1 cellular context compared by ENCODE assay signal in the genomic region with DNA sequence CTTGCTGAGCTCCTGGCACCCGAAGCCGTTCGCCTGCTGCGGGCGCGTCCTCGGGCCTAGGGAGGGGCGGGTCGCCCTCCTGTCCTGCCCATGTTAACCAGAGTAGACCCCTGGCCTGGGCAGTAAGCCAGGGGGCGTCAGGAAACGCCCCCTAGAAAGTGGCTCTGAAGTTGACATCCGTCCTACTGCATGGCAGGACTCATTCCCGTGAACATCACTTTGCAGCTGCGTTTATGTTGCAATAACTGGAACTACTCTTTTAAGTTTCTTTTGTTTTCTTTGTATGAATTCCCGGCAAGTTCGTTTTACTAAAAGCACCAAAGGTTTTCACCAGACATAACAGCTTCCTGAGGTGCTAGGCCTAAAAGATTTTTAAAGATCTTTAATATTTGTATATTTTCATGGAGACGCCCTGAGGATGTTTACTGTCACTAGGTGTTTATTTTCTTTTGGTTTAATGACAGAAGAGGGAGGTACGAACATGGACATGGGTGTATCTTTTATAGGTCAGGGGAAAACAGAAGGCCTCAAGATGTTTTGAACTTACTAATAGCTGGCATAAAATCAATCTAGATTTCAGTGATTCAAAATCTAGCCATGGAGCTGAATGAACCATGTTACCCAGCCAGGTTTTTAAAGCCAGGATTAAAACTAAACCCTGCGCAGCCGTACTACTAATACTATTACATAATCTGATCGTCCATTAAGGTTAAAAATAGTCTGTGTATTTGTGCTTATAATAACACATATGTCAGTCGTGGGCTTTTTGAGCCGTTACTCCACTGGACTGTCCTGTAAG.
A peak's percentile ranks its signal among the peaks of the same experiment; 100 is the strongest.
TF ChIP-seq lines count a peak whose summit lies in the region.

No MANE protein-coding gene starts in this region.

TF ChIP-seq in HepG2, 621 proteins besides CTCF, POLR2A, EP300 and RAD21 (continued from another document and continues in another):
- TF ChIP-seq, protein P1, sequence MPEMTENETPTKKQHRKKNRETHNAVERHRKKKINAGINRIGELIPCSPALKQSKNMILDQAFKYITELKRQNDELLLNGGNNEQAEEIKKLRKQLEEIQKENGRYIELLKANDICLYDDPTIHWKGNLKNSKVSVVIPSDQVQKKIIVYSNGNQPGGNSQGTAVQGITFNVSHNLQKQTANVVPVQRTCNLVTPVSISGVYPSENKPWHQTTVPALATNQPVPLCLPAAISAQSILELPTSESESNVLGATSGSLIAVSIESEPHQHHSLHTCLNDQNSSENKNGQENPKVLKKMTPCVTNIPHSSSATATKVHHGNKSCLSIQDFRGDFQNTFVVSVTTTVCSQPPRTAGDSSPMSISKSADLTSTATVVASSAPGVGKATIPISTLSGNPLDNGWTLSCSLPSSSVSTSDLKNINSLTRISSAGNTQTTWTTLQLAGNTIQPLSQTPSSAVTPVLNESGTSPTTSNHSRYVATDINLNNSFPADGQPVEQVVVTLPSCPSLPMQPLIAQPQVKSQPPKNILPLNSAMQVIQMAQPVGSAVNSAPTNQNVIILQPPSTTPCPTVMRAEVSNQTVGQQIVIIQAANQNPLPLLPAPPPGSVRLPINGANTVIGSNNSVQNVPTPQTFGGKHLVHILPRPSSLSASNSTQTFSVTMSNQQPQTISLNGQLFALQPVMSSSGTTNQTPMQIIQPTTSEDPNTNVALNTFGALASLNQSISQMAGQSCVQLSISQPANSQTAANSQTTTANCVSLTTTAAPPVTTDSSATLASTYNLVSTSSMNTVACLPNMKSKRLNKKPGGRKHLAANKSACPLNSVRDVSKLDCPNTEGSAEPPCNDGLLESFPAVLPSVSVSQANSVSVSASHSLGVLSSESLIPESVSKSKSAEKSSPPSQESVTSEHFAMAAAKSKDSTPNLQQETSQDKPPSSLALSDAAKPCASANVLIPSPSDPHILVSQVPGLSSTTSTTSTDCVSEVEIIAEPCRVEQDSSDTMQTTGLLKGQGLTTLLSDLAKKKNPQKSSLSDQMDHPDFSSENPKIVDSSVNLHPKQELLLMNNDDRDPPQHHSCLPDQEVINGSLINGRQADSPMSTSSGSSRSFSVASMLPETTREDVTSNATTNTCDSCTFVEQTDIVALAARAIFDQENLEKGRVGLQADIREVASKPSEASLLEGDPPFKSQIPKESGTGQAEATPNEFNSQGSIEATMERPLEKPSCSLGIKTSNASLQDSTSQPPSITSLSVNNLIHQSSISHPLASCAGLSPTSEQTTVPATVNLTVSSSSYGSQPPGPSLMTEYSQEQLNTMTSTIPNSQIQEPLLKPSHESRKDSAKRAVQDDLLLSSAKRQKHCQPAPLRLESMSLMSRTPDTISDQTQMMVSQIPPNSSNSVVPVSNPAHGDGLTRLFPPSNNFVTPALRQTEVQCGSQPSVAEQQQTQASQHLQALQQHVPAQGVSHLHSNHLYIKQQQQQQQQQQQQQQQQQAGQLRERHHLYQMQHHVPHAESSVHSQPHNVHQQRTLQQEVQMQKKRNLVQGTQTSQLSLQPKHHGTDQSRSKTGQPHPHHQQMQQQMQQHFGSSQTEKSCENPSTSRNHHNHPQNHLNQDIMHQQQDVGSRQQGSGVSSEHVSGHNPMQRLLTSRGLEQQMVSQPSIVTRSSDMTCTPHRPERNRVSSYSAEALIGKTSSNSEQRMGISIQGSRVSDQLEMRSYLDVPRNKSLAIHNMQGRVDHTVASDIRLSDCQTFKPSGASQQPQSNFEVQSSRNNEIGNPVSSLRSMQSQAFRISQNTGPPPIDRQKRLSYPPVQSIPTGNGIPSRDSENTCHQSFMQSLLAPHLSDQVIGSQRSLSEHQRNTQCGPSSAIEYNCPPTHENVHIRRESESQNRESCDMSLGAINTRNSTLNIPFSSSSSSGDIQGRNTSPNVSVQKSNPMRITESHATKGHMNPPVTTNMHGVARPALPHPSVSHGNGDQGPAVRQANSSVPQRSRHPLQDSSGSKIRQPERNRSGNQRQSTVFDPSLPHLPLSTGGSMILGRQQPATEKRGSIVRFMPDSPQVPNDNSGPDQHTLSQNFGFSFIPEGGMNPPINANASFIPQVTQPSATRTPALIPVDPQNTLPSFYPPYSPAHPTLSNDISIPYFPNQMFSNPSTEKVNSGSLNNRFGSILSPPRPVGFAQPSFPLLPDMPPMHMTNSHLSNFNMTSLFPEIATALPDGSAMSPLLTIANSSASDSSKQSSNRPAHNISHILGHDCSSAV (CRISPR knock-in tag; IDR thresholded peaks at IDR 0.05; ENCODE audit: borderline replicate concordance) = 0 out of 2 replicates have a peak, but pooled peaks have one; percentile 8
- TF ChIP-seq ZNF251 (CRISPR knock-in tag; IDR thresholded peaks at IDR 0.05) = no peak
- TF ChIP-seq, protein P2, sequence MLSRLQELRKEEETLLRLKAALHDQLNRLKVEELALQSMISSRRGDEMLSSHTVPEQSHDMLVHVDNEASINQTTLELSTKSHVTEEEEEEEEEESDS (CRISPR knock-in tag; IDR thresholded peaks at IDR 0.05; ENCODE audit: borderline replicate concordance) = no peak
- TF ChIP-seq ZNF598 (CRISPR knock-in tag; IDR thresholded peaks at IDR 0.05; ENCODE audit: borderline replicate concordance) = peak; percentile 77; the same call in 1 of the 2 replicates
- TF ChIP-seq ZNF44 (CRISPR knock-in tag; IDR thresholded peaks at IDR 0.05) = peak; percentile 79; the same call in 1 of the 2 replicates
- peak; percentile 9; the same call in 1 of the 2 replicates for TF ChIP-seq ZSCAN31 (CRISPR knock-in tag; IDR thresholded peaks at IDR 0.05; ENCODE audit: low read depth)
- TF ChIP-seq, protein P3, sequence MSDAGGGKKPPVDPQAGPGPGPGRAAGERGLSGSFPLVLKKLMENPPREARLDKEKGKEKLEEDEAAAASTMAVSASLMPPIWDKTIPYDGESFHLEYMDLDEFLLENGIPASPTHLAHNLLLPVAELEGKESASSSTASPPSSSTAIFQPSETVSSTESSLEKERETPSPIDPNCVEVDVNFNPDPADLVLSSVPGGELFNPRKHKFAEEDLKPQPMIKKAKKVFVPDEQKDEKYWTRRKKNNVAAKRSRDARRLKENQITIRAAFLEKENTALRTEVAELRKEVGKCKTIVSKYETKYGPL (CRISPR knock-in tag; IDR thresholded peaks at IDR 0.05) = peak; percentile 60; the same call in 1 of the 2 replicates
- TF ChIP-seq RELA (CRISPR knock-in tag; IDR thresholded peaks at IDR 0.05) = 0 out of 2 replicates have a peak, but pooled peaks have one; percentile 8
- TF ChIP-seq, protein P4, sequence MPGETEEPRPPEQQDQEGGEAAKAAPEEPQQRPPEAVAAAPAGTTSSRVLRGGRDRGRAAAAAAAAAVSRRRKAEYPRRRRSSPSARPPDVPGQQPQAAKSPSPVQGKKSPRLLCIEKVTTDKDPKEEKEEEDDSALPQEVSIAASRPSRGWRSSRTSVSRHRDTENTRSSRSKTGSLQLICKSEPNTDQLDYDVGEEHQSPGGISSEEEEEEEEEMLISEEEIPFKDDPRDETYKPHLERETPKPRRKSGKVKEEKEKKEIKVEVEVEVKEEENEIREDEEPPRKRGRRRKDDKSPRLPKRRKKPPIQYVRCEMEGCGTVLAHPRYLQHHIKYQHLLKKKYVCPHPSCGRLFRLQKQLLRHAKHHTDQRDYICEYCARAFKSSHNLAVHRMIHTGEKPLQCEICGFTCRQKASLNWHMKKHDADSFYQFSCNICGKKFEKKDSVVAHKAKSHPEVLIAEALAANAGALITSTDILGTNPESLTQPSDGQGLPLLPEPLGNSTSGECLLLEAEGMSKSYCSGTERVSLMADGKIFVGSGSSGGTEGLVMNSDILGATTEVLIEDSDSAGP (CRISPR knock-in tag; IDR thresholded peaks at IDR 0.05; ENCODE audit: borderline replicate concordance) = peak; percentile 23; the same call in 1 of the 2 replicates
- no peak for TF ChIP-seq HNRNPLL (IDR thresholded peaks at IDR 0.05; ENCODE audit: low read depth, low read length, poor library complexity, severe bottlenecking)
- TF ChIP-seq ZNF263 (CRISPR knock-in tag; IDR thresholded peaks at IDR 0.05) = no peak
- TF ChIP-seq, protein P5, sequence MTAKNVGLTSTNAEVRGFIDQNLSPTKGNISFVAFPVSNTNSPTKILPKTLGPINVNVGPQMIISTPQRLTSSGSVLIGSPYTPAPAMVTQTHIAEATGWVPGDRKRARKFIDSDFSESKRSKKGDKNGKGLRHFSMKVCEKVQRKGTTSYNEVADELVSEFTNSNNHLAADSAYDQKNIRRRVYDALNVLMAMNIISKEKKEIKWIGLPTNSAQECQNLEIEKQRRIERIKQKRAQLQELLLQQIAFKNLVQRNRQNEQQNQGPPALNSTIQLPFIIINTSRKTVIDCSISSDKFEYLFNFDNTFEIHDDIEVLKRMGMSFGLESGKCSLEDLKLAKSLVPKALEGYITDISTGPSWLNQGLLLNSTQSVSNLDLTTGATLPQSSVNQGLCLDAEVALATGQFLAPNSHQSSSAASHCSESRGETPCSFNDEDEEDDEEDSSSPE (CRISPR knock-in tag; IDR thresholded peaks at IDR 0.05) = no peak
- no peak for TF ChIP-seq ZNF10 (CRISPR knock-in tag; IDR thresholded peaks at IDR 0.05; ENCODE audit: borderline replicate concordance, low read depth)
- peak; percentile 65; the same call in 1 of the 2 replicates for TF ChIP-seq ZNF747 (CRISPR knock-in tag; IDR thresholded peaks at IDR 0.05; ENCODE audit: borderline replicate concordance)
- TF ChIP-seq, protein P6, sequence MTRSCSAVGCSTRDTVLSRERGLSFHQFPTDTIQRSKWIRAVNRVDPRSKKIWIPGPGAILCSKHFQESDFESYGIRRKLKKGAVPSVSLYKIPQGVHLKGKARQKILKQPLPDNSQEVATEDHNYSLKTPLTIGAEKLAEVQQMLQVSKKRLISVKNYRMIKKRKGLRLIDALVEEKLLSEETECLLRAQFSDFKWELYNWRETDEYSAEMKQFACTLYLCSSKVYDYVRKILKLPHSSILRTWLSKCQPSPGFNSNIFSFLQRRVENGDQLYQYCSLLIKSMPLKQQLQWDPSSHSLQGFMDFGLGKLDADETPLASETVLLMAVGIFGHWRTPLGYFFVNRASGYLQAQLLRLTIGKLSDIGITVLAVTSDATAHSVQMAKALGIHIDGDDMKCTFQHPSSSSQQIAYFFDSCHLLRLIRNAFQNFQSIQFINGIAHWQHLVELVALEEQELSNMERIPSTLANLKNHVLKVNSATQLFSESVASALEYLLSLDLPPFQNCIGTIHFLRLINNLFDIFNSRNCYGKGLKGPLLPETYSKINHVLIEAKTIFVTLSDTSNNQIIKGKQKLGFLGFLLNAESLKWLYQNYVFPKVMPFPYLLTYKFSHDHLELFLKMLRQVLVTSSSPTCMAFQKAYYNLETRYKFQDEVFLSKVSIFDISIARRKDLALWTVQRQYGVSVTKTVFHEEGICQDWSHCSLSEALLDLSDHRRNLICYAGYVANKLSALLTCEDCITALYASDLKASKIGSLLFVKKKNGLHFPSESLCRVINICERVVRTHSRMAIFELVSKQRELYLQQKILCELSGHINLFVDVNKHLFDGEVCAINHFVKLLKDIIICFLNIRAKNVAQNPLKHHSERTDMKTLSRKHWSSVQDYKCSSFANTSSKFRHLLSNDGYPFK (CRISPR knock-in tag; IDR thresholded peaks at IDR 0.05; ENCODE audit: borderline replicate concordance) = no peak; the same call in 1 of the 2 replicates
- TF ChIP-seq ZNF878 (CRISPR knock-in tag; IDR thresholded peaks at IDR 0.05) = 0 out of 2 replicates have a peak, but pooled peaks have one; percentile 9
- TF ChIP-seq ZBTB7A (CRISPR knock-in tag; IDR thresholded peaks at IDR 0.05) = peak; percentile 90; the same call in 1 of the 2 replicates
- TF ChIP-seq ZNF431 (CRISPR knock-in tag; IDR thresholded peaks at IDR 0.05; ENCODE audit: borderline replicate concordance, low read depth) = no peak
- no peak for TF ChIP-seq HOXA7 (CRISPR knock-in tag; IDR thresholded peaks at IDR 0.05)
- no peak; the same call in 1 of the 2 replicates for TF ChIP-seq ZNF292 (CRISPR knock-in tag; IDR thresholded peaks at IDR 0.05; ENCODE audit: borderline replicate concordance, low read depth)
- TF ChIP-seq RBAK (CRISPR knock-in tag; IDR thresholded peaks at IDR 0.05) = no peak
- TF ChIP-seq, protein P7, sequence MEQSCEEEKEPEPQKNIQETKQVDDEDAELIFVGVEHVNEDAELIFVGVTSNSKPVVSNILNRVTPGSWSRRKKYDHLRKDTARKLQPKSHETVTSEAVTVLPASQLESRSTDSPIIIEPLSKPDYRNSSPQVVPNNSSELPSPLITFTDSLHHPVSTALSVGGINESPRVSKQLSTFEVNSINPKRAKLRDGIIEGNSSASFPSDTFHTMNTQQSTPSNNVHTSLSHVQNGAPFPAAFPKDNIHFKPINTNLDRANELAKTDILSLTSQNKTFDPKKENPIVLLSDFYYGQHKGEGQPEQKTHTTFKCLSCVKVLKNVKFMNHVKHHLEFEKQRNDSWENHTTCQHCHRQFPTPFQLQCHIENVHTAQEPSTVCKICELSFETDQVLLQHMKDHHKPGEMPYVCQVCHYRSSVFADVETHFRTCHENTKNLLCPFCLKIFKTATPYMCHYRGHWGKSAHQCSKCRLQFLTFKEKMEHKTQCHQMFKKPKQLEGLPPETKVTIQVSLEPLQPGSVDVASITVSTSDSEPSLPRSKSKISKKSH (CRISPR knock-in tag; IDR thresholded peaks at IDR 0.05; ENCODE audit: borderline replicate concordance) = 0 out of 2 replicates have a peak, but pooled peaks have one; percentile 3
- no peak for TF ChIP-seq NCOA5 (CRISPR knock-in tag; IDR thresholded peaks at IDR 0.05)
- TF ChIP-seq KLF16 (CRISPR knock-in tag; IDR thresholded peaks at IDR 0.05) = peak in 1 of 2 experiments; percentile 33; a peak in 1 of 4 replicates
- TF ChIP-seq ZNF20 (CRISPR knock-in tag; IDR thresholded peaks at IDR 0.05) = 0 out of 2 replicates have a peak, but pooled peaks have one; percentile 52
- no peak for TF ChIP-seq ZFP41 (CRISPR knock-in tag; IDR thresholded peaks at IDR 0.05; ENCODE audit: borderline replicate concordance)
- TF ChIP-seq ZNF253 (CRISPR knock-in tag; IDR thresholded peaks at IDR 0.05; ENCODE audit: borderline replicate concordance) = no peak
- 0 out of 2 replicates have a peak, but pooled peaks have one; percentile 3 for TF ChIP-seq BCL6 (CRISPR knock-in tag; IDR thresholded peaks at IDR 0.05)
